In the genomic region with DNA sequence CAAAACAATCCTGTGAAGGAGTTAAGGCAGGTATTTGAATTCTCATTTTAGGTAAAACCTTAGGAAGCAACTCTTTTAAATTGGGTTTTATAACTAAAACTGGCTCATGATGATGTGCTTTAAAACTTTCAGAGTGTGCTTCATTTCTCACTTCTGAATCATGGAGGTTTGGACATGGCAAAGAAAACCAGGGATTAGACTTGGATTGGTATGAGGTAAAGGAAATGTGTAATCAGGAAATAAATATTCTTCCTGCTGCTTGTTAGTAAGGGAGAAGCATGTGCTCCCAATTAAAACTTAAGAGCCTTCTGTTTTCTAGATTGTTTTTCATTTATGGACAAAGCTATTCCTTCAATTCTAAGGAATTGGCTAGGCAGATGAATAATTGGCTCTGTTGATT, we compare ENCODE assay signal across 17 cellular contexts. TPM values are rescaled to one million over a fixed set of nuclear protein-coding genes. Genes with fewer than 3 reads are reported as not detected.
DNase-seq lines count a peak whose midpoint lies in the region; ATAC-seq and TF ChIP-seq lines count a peak whose summit lies in the region.
"Had no signal": no experiment of that assay in that cellular context is flagged by ENCODE, and none has a peak within 500 bp of the region (broad histone marks: within the 10 kb centered on the region; RNA-seq: fewer than 3 reads in every experiment).

No MANE protein-coding gene starts in this region.

- H3K4me3 ChIP-seq in AG09309 (ENCODE audit: control insufficient read depth, low read depth, low read length) (no peak overlapping the region), coronary artery (no peak overlapping the region)
- H3K4me3 ChIP-seq: adrenal gland; BLaER1 treated with 17β-estradiol and CSF1 and Interleukin-3, amounts not matched to agents 10 nM and 100 nM; thyroid gland had no signal

- intact Hi-C loops in Right ventricle myocardium superior (cut with DNase I) (no loop called here), left ventricle myocardium superior (cut with micrococcal nuclease) (no loop called here)

- peak overlapping the region; percentile 5 to 19 for H3K27ac ChIP-seq in coronary artery
- H3K27ac ChIP-seq: BLaER1 treated with 17β-estradiol and CSF1 and Interleukin-3, amounts not matched to agents 10 nM and 100 nM; thyroid gland had no signal

- ATAC-seq in Right ventricle myocardium superior (ENCODE audit: poor library complexity) (no peak), left ventricle myocardium superior (no peak), HG03097 (IDR thresholded peaks at IDR 0.05; ENCODE audit: low FRiP score, unreplicated experiment) (no peak)
- ATAC-seq: T-cell had no signal

- DNase-seq in AG09309 (ENCODE audit: low read depth) (peak; percentile 53), NCI-H226 (peak; percentile 44), coronary artery (ENCODE audit: low spot score) (no peak), lung microvascular endothelial cell (ENCODE audit: low read depth in 2 of 2) (peak; percentile 30 to 81), Right ventricle myocardium superior (no peak), left ventricle myocardium superior (no peak)
- DNase-seq in activated CD4-positive, CD25-positive, alpha-beta regulatory T cell (lab: John Stamatoyannopoulos, UW), result no peak
- DNase-seq: activated CD4-positive, alpha-beta T cell treated with anti-CD3 and anti-CD28 coated beads, Interleukin-2, amount 10 ng/mL, durations not matched to agents 24 days and 14 days; activated T-cell treated with anti-CD3 and anti-CD28 coated beads, Interleukin-2, amount 50 U/mL, for 48 hours; adrenal gland; GOT3; islet precursor cell; NCI-H526; T-cell; thyroid gland had no signal

- TF ChIP-seq CTCF in AG09309 (IDR thresholded peaks at IDR 0.05; ENCODE audit: control insufficient read depth, insufficient read depth, low read depth, low read length, missing control alignments) (no peak), coronary artery (IDR thresholded peaks at IDR 0.05) (no peak)

RNA-seq across cellular contexts. Expression of gene FBXO33, which starts 57.4 kb away (rescaled TPM):
- total RNA-seq in lung microvascular endothelial cell, result 11.8 and 18.7 TPM in 2 replicates
- 3.7 TPM for total RNA-seq in Right ventricle myocardium superior
- total RNA-seq in left ventricle myocardium superior, result 4.4 TPM

Comparison
In these comparisons a context has a peak if more than half of its experiments do, and no peak if none do; other contexts are left out.
1. DNase-seq: peak in AG09309 (single experiment), NCI-H226 (single experiment) and lung microvascular endothelial cell (2 of 2); none in coronary artery (single experiment), Right ventricle myocardium superior (single experiment), activated CD4-positive, CD25-positive, alpha-beta regulatory T cell (0 of 4) and left ventricle myocardium superior (single experiment).